ENCODE assay signal across 19 cellular contexts in genomic region chr2:178526256-178526655, GRCh38. TPM values are rescaled to one million over a fixed set of nuclear protein-coding genes. Genes with fewer than 3 reads are reported as not detected.
DNase-seq lines count a peak whose midpoint lies in the region; ATAC-seq and TF ChIP-seq lines count a peak whose summit lies in the region.
"Had no signal": no experiment of that assay in that cellular context is flagged by ENCODE, and none has a peak within 500 bp of the region (broad histone marks: within the 10 kb centered on the region; RNA-seq: fewer than 3 reads in every experiment).

No MANE protein-coding gene starts in this region.

- H3K4me2 ChIP-seq in DND-41 (ENCODE audit: insufficient read depth, low read length) (peak overlapping the region; percentile 17; the same call in 1 of the 2 replicates), PC-9 (no peak overlapping the region)

- H3K36me3 ChIP-seq in cardiac muscle cell (peaks cover 57% of the 10 kb centered on the region), DND-41 (ENCODE audit: insufficient read depth, low read length) (peaks cover 4% of the 10 kb centered on the region), PC-9 (ENCODE audit: low read depth) (0 out of 2 replicates have a peak, but pooled peaks cover 2% of the 10 kb centered on the region)
- H3K36me3 ChIP-seq: BE2C had no signal

- H3F3A ChIP-seq in PC-9 (ENCODE audit: insufficient read depth, low read depth), result peaks cover 10% of the 10 kb centered on the region; the same call in 1 of the 2 replicates

- H3K27me3 ChIP-seq in cardiac muscle cell (no peaks in the 10 kb centered on the region), right cardiac atrium (ENCODE audit: control insufficient read depth, insufficient read depth) (no peaks in the 10 kb centered on the region), DND-41 (ENCODE audit: insufficient read depth, low read length, poor library complexity) (no peaks in the 10 kb centered on the region), PC-9 (ENCODE audit: insufficient read depth, low read depth) (no peaks in the 10 kb centered on the region)
- H3K27me3 ChIP-seq: BE2C had no signal

- TF ChIP-seq CTCF in cardiac muscle cell (IDR thresholded peaks at IDR 0.05; ENCODE audit: low read depth, low read length) (no peak), DND-41 (IDR thresholded peaks at IDR 0.05; ENCODE audit: borderline replicate concordance, extremely low read depth, low read length, poor library complexity, severe bottlenecking) (no peak), PC-9 (conservative IDR thresholded peaks at IDR 0.05) (no peak)

- POLR2A ChIA-PET in PC-9 (lab: Charles Lee; ENCODE audit: unreplicated experiment), result no interaction called here

- intact Hi-C loops in right cardiac atrium (cut with DNase I) (no loop called here), PC-9 (cut with micrococcal nuclease; ENCODE audit: unreplicated experiment) (loop anchor here (10.0 kb wide), 1 partner anchor 231 kb away; no protein-coding TSS in a partner anchor)

- TSS peak; percentile 8 for BruUV-seq in PC-9 (replicated peaks; lab: Mats Ljungman, UMichigan)

- no peak overlapping the region for H3K9ac ChIP-seq in DND-41 (ENCODE audit: low read depth, low read length)
- H3K9ac ChIP-seq: GM23248 had no signal

- H3K9me3 ChIP-seq in cardiac muscle cell (ENCODE audit: low read depth) (no peaks in the 10 kb centered on the region), right cardiac atrium (ENCODE audit: control insufficient read depth, low read length) (no peaks in the 10 kb centered on the region), DND-41 (ENCODE audit: insufficient read depth, low read length, severe bottlenecking) (no peaks in the 10 kb centered on the region), PC-9 (ENCODE audit: insufficient read depth, low read depth) (no peaks in the 10 kb centered on the region)
- H3K9me3 ChIP-seq: BE2C had no signal

- no peaks in the 10 kb centered on the region for H3K9me2 ChIP-seq in PC-9 (ENCODE audit: insufficient read depth)

- H2AFZ ChIP-seq in DND-41 (ENCODE audit: low read depth, low read length), result no peak overlapping the region
- no peak overlapping the region for H2AFZ ChIP-seq in PC-9
- H2AFZ ChIP-seq: GM23248 had no signal

- ATAC-seq in right cardiac atrium (no peak), DND-41 (ENCODE audit: insufficient read depth, low read depth) (no peak), HG02973 (IDR thresholded peaks at IDR 0.05; ENCODE audit: unreplicated experiment) (no peak)

- H3K79me2 ChIP-seq in DND-41 (ENCODE audit: insufficient read depth, low read length) (peaks cover 73% of the 10 kb centered on the region), PC-9 (ENCODE audit: low read depth) (peaks cover 68% of the 10 kb centered on the region)

- H3K27ac ChIP-seq in cardiac muscle cell (peak overlapping the region; percentile 51), right cardiac atrium (ENCODE audit: low read length) (no peak overlapping the region), DND-41 (ENCODE audit: low read length) (no peak overlapping the region), PC-9 (no peak overlapping the region)
- H3K27ac ChIP-seq: GM23248, HL-60 had no signal

- DNase-seq in cardiac muscle cell (ENCODE audit: low read depth in 1 of 2, low spot score in 1 of 2), result no peak
- DNase-seq in right cardiac atrium, result no peak
- DNase-seq in DND-41, result no peak
- DNase-seq in PC-9, result no peak
- DNase-seq in myocyte (ENCODE audit: low read depth), result peak; percentile 0
- DNase-seq in NCI-H1092 treated with DMSO at 0.1 percent for 48 hours (lab: John Stamatoyannopoulos, UW), result no peak
- no peak for DNase-seq in MV-4-11 (lab: John Stamatoyannopoulos, UW)
- DNase-seq: ACHN; BE2C; C1 segment of cervical spinal cord; CD4-positive, alpha-beta memory T cell; DMS79 treated with DMSO at 0.1 percent for 48 hours; EL; GM23248; IMR-90; KBM-7 had no signal

- WGBS in right cardiac atrium, result 93% methylated on average over 4 of the region's 4 CpGs

- CTCF ChIA-PET in PC-9 (lab: Charles Lee), result no interaction called here

- H4K20me1 ChIP-seq in DND-41 (ENCODE audit: insufficient read depth, low read length) (no peaks in the 10 kb centered on the region), PC-9 (ENCODE audit: insufficient read depth) (peaks cover 5% of the 10 kb centered on the region; the same call in 1 of the 2 replicates)

- no peak overlapping the region for H3K4me3 ChIP-seq in cardiac muscle cell
- no peak overlapping the region for H3K4me3 ChIP-seq in right cardiac atrium (ENCODE audit: low read length)
- H3K4me3 ChIP-seq in DND-41 (ENCODE audit: low read depth in 1 of 2, low read length in 2 of 2), result no peak overlapping the region
- no peak overlapping the region for H3K4me3 ChIP-seq in PC-9
- H3K4me3 ChIP-seq: GM23248, HAP-1 had no signal

- no peaks in the 10 kb centered on the region for H3K4me1 ChIP-seq in cardiac muscle cell (ENCODE audit: low read depth)
- peaks cover 2% of the 10 kb centered on the region for H3K4me1 ChIP-seq in right cardiac atrium (ENCODE audit: control insufficient read depth, insufficient read depth, low read length)
- peaks cover 18% of the 10 kb centered on the region for H3K4me1 ChIP-seq in DND-41 (ENCODE audit: insufficient read depth, low read length)
- H3K4me1 ChIP-seq in PC-9 (replicated peaks; ENCODE audit: insufficient read depth), result peaks cover 10% of the 10 kb centered on the region
- H3K4me1 ChIP-seq: BE2C, HAP-1 had no signal

RNA-seq across cellular contexts. Expression of gene PLEKHA3, which starts 46.0 kb away (rescaled TPM):
- total RNA-seq in cardiac muscle cell (8.9 and 9.6 TPM in 2 replicates), right cardiac atrium (10 to 100 TPM; 44.5 to 69.9 (median 47.3) TPM), PC-9 (2021) (35.7 and 50.3 TPM in 2 replicates), myocyte (11.2 and 11.6 TPM in 2 replicates)
- polyA plus RNA-seq in cardiac muscle cell (26.6 and 35.5 TPM in 2 replicates), right cardiac atrium (5.3 TPM)
- 14.3 TPM for polyA plus RNA-seq in myocyte (2012)

RNA-seq across cellular contexts. Expression of gene FKBP7, which starts 47.9 kb away (rescaled TPM):
- 13.8 and 18.7 TPM in 2 replicates for total RNA-seq in cardiac muscle cell
- polyA plus RNA-seq in cardiac muscle cell, result 37.2 and 42.5 TPM in 2 replicates
- 10 to 100 TPM; 10.7 to 15.6 (median 12.8) TPM for total RNA-seq in right cardiac atrium
- 11.7 TPM for polyA plus RNA-seq in right cardiac atrium
- 3.8 and 6.1 TPM in 2 replicates for total RNA-seq in PC-9 (2021)
- 27.2 and 32.4 TPM in 2 replicates for total RNA-seq in myocyte
- polyA plus RNA-seq in myocyte (2012), result 22.9 TPM
